Comparison of ENCODE assay signal across 23 cellular contexts in genomic region chr18:26768388-26768787, GRCh38.
"Had no signal": no experiment of that assay in that cellular context is flagged by ENCODE, and none has a peak within 500 bp of the region (broad histone marks: within the 10 kb centered on the region; RNA-seq: fewer than 3 reads in every experiment).

No MANE protein-coding gene starts in this region.

- DNase-seq: IMR-90, Kasumi-1, MV-4-11, NCI-H1048, NCI-H1105, NCI-H1417, NCI-H1436 treated with DMSO at 0.1 percent for 48 hours, NCI-H1694, NCI-H187 treated with DMSO at 0.1 percent for 48 hours, NCI-H2029 treated with DMSO at 0.1 percent for 48 hours, NCI-H2171 treated with DMSO at 0.1 percent for 48 hours, NCI-H345, NCI-H446 treated with DMSO at 0.1 percent for 48 hours, NCI-H510A treated with DMSO at 0.1 percent for 48 hours, NCI-H526 treated with DMSO at 0.1 percent for 48 hours, NCI-H748 treated with DMSO at 0.1 percent for 48 hours, SHP77, SK-N-SH, SW 1271, T-cell had no signal

- H3K27ac ChIP-seq: KMS-11, RWPE1 had no signal

- H3K9me3 ChIP-seq: SK-N-SH had no signal

- H3K4me2 ChIP-seq: KMS-11, SK-N-SH had no signal

- H3K9ac ChIP-seq: KMS-11, SK-N-SH had no signal

- FAIRE-seq: HepG2 had no signal

- H3K9me2 ChIP-seq: SK-N-SH had no signal
